In genomic region chr6:111604259-111605099, GRCh38 we compare ENCODE assay signal across 8 cellular contexts. TPM values are rescaled to one million over a fixed set of nuclear protein-coding genes. Genes with fewer than 3 reads are reported as not detected.
DNase-seq lines count a peak whose midpoint lies in the region; ATAC-seq and TF ChIP-seq lines count a peak whose summit lies in the region.

No MANE protein-coding gene starts in this region.

- peaks cover 17 to 38% of the 10 kb centered on the region in 2 experiments for H3K4me1 ChIP-seq in HCT116 (ENCODE audit: control insufficient read depth in 1 of 2, insufficient read depth in 2 of 2, low read length in 2 of 2)
- peaks cover 14 to 73% (median 61%) of the 10 kb centered on the region in 9 donors for H3K4me1 ChIP-seq in heart right ventricle
- peaks cover 18 to 19% of the 10 kb centered on the region in 2 experiments for H3K4me1 ChIP-seq in trophoblast cell (ENCODE audit: control insufficient read depth in 1 of 2, insufficient read depth in 2 of 2, low read length in 2 of 2)

- H4K12ac ChIP-seq in trophoblast cell (ENCODE audit: low read depth, low read length) = no peak overlapping the region

- H3K9me3 ChIP-seq in HCT116 (ENCODE audit: control insufficient read depth in 1 of 2, insufficient read depth in 1 of 2, low read depth in 1 of 2, low read length in 2 of 2) (no peaks in the 10 kb centered on the region), heart right ventricle (no peaks in the 10 kb centered on the region), trophoblast cell (ENCODE audit: insufficient read depth, low read depth, low read length) (no peaks in the 10 kb centered on the region)

- no peaks in the 10 kb centered on the region for H3K27me3 Mint-ChIP-seq in activated naive CD8-positive, alpha-beta T cell treated with anti-CD3 and anti-CD28 coated beads, Interleukin-2, amount 10 ng/mL, durations not matched to agents 7 days and 5 days

- no TSS peak for BruUV-seq in HCT116 (replicated peaks; lab: Mats Ljungman, UMichigan)

- peaks cover 27% of the 10 kb centered on the region for H3K4me1 Mint-ChIP-seq in activated naive CD8-positive, alpha-beta T cell treated with anti-CD3 and anti-CD28 coated beads, Interleukin-2, amount 10 ng/mL, durations not matched to agents 7 days and 5 days

- no peak overlapping the region for H2BK12ac ChIP-seq in trophoblast cell (ENCODE audit: low read length)

- H2AK5ac ChIP-seq in trophoblast cell (ENCODE audit: low read length) = no peak overlapping the region

- H4K20me1 ChIP-seq in HCT116 (ENCODE audit: insufficient read depth) = no peaks in the 10 kb centered on the region

- peaks cover 25% of the 10 kb centered on the region for H3K79me1 ChIP-seq in trophoblast cell (ENCODE audit: low read length)

- peak overlapping the region; percentile 6 for H3K14ac ChIP-seq in trophoblast cell (ENCODE audit: low read length)

- no peaks in the 10 kb centered on the region for H3K9me2 ChIP-seq in HCT116 (ENCODE audit: insufficient read depth)

- no peak overlapping the region for H2BK120ac ChIP-seq in trophoblast cell (ENCODE audit: insufficient read depth, low read length, poor library complexity)

- no peak overlapping the region for H2BK5ac ChIP-seq in trophoblast cell (ENCODE audit: low read depth, low read length, poor library complexity)

- H3K36me3 ChIP-seq in HCT116 (ENCODE audit: control insufficient read depth in 1 of 2, insufficient read depth in 2 of 2, low read length in 2 of 2) (no peaks in the 10 kb centered on the region), heart right ventricle (peaks cover 0 to 5% (median 0%) of the 10 kb centered on the region in 9 donors), trophoblast cell (ENCODE audit: control insufficient read depth in 1 of 2, insufficient read depth in 2 of 2, low read length in 2 of 2) (no peaks in the 10 kb centered on the region)

- peak overlapping the region; percentile 95 for H3K4me2 ChIP-seq in HCT116 (ENCODE audit: low read length)
- H3K4me2 ChIP-seq in trophoblast cell (ENCODE audit: low read length) = peak overlapping the region; percentile 81

- no peak for TF ChIP-seq CTCF in AG04449 (IDR thresholded peaks at IDR 0.05; ENCODE audit: insufficient read depth, low read length, missing control alignments)
- TF ChIP-seq CTCF in HCT116 (IDR thresholded peaks at IDR 0.05 in 2 of 3, conservative IDR thresholded peaks at IDR 0.05 in 1 of 3; ENCODE audit: borderline replicate concordance in 1 of 3, insufficient read depth in 1 of 3, low read depth in 2 of 3, low read length in 2 of 3) = no peak
- no peak for TF ChIP-seq CTCF in heart right ventricle (IDR thresholded peaks at IDR 0.05)

- H4K8ac ChIP-seq in trophoblast cell (ENCODE audit: low read depth, low read length) = no peak overlapping the region

- H3K36me3 Mint-ChIP-seq in activated naive CD8-positive, alpha-beta T cell treated with anti-CD3 and anti-CD28 coated beads, Interleukin-2, amount 10 ng/mL, durations not matched to agents 7 days and 5 days = peaks cover 6% of the 10 kb centered on the region

- H3K4me3 Mint-ChIP-seq in activated naive CD8-positive, alpha-beta T cell treated with anti-CD3 and anti-CD28 coated beads, Interleukin-2, amount 10 ng/mL, durations not matched to agents 7 days and 5 days = peak overlapping the region; percentile 88

- peak overlapping the region; percentile 82 for H3K9ac ChIP-seq in HCT116 (ENCODE audit: low read length)
- H3K9ac ChIP-seq in trophoblast cell (ENCODE audit: low read length) = no peak overlapping the region

- no peak overlapping the region for H3K23ac ChIP-seq in trophoblast cell (ENCODE audit: low read length)

- no peak for TF ChIP-seq RAD21 in HCT116 (IDR thresholded peaks at IDR 0.05; ENCODE audit: low read depth)

- peak overlapping the region; percentile 0 for H4K91ac ChIP-seq in trophoblast cell (ENCODE audit: low read depth, low read length)

- H3K27me3 ChIP-seq in HCT116 (ENCODE audit: insufficient read depth, low read length) (no peaks in the 10 kb centered on the region), heart right ventricle (no peaks in the 10 kb centered on the region), trophoblast cell (ENCODE audit: insufficient read depth, low read length) (no peaks in the 10 kb centered on the region)

- H3K27ac Mint-ChIP-seq in activated naive CD8-positive, alpha-beta T cell treated with anti-CD3 and anti-CD28 coated beads, Interleukin-2, amount 10 ng/mL, durations not matched to agents 7 days and 5 days = peak overlapping the region; percentile 91

- intact Hi-C loops in HCT116 (cut with micrococcal nuclease) = loop anchor here (5.0 kb wide), 1 partner anchor 122 kb away; the partner anchor contains the start of gene REV3L
- intact Hi-C loops in heart right ventricle (cut with DNase I) = loop anchor here in 8 of 10 donors (1.0 to 10.0 kb wide), 11 partner anchors 37 to 122 kb away; partner anchors contain the start of gene REV3L (in 4 of the 8)

- peak overlapping the region; percentile 65 for H3K4me3 ChIP-seq in AG04449 (ENCODE audit: low read depth, low read length)
- peak overlapping the region; percentile 65 to 75 for H3K4me3 ChIP-seq in HCT116 (replicated peaks in 1 of 2; ENCODE audit: low read depth in 1 of 2, low read length in 2 of 2)
- peak overlapping the region in 9 of 10 donors; percentile 47 to 74 (median 62) for H3K4me3 ChIP-seq in heart right ventricle
- no peak overlapping the region for H3K4me3 ChIP-seq in trophoblast cell (ENCODE audit: low read depth, low read length)

- ATAC-seq in HCT116 (no peak), heart right ventricle (peak; percentile 73 to 88 (median 82)), HG03045 (IDR thresholded peaks at IDR 0.05; ENCODE audit: unreplicated experiment) (no peak), HG03439 (IDR thresholded peaks at IDR 0.05; ENCODE audit: unreplicated experiment) (no peak)
- no peak for ATAC-seq in activated naive CD8-positive, alpha-beta T cell treated with anti-CD3 and anti-CD28 coated beads, Interleukin-2, amount 10 ng/mL, durations not matched to agents 7 days and 5 days (ENCODE audit: low read depth)

- DNase-seq in AG04449 (ENCODE audit: low read depth, low spot score) (no peak), HCT116 (ENCODE audit: low read depth, low spot score) (no peak), heart right ventricle (peak; percentile 58 to 78), trophoblast cell (peak; percentile 25 to 34), NCI-H748 (lab: John Stamatoyannopoulos, UW; ENCODE audit: unreplicated experiment) (no peak)
- DNase-seq in activated naive CD8-positive, alpha-beta T cell treated with anti-CD3 and anti-CD28 coated beads, Interleukin-2, amount 10 ng/mL, durations not matched to agents 7 days and 5 days = no peak

- H3K79me2 ChIP-seq in HCT116 (ENCODE audit: insufficient read depth, low read length) (peaks cover 3% of the 10 kb centered on the region; the same call in 1 of the 2 replicates), trophoblast cell (ENCODE audit: control insufficient read depth, insufficient read depth, low read length, poor library complexity) (peaks cover 5% of the 10 kb centered on the region)

- POLR2A ChIA-PET in AG04449 (lab: Yijun Ruan, JAX) (interaction anchor here (1.2 to 2.0 kb wide), 3 partner anchors 14 to 121 kb away, joined by 5 to 14 read pairs (median 5); no protein-coding TSS in a partner anchor), HCT116 (lab: Charles Lee) (no interaction called here)
- POLR2A ChIA-PET in activated naive CD8-positive, alpha-beta T cell treated with anti-CD3 and anti-CD28 coated beads, Interleukin-2, amount 10 ng/mL, durations not matched to agents 7 days and 5 days (lab: Charles Lee) = interaction anchor here (1.0 to 2.5 kb wide), 4 partner anchors 121 to 424 kb away, joined by 3 to 26 read pairs (median 14); partner anchors contain the start of gene REV3L

- no peak overlapping the region for H2AFZ ChIP-seq in HCT116 (ENCODE audit: low read depth, low read length, poor library complexity, severe bottlenecking)
- no peak overlapping the region for H2AFZ ChIP-seq in trophoblast cell (ENCODE audit: insufficient read depth, low read length, poor library complexity)

- WGBS in heart right ventricle, 2 donors = 8 to 13% methylated on average over 7 of the region's 7 CpGs
- no CpG with 5 or more reads among the region's 7 CpGs for WGBS in trophoblast cell (ENCODE audit: extremely low coverage, insufficient coverage, insufficient read length)

- RAD21 ChIA-PET in HCT116 (lab: Charles Lee; ENCODE audit: low non-redundant PET in 1 of 2, low total read pairs in 2 of 2, uncharacterized antibody in 2 of 2, unreplicated experiment in 2 of 2) = no interaction called here

- H3K9me3 Mint-ChIP-seq in activated naive CD8-positive, alpha-beta T cell treated with anti-CD3 and anti-CD28 coated beads, Interleukin-2, amount 10 ng/mL, durations not matched to agents 7 days and 5 days = no peaks in the 10 kb centered on the region

- CTCF ChIA-PET in AG04449 (lab: Yijun Ruan, JAX) = interaction anchor here (0.6 to 1.7 kb wide), 2 partner anchors 126 to 307 kb away, joined by 3 to 7 read pairs; no protein-coding TSS in a partner anchor
- CTCF ChIA-PET in HCT116 (lab: Charles Lee) = interaction anchor here (1.9 kb wide), 1 partner anchor 345 kb away, joined by 6 read pairs; a partner anchor contains a TSS

- no peak for TF ChIP-seq POLR2A in HCT116 (IDR thresholded peaks at IDR 0.05; ENCODE audit: borderline replicate concordance, extremely low read depth, insufficient read depth, insufficient read length)

- peak overlapping the region; percentile 2 for H3K4ac ChIP-seq in trophoblast cell (ENCODE audit: low read depth, low read length)

- no peak overlapping the region for H3K18ac ChIP-seq in trophoblast cell (ENCODE audit: low read length)

- H3K27ac ChIP-seq in HCT116 (ENCODE audit: low read depth, low read length) = peak overlapping the region; percentile 85; the same call in 1 of the 2 replicates
- H3K27ac ChIP-seq in heart right ventricle = peak overlapping the region; percentile 89 to 97 (median 94)
- H3K27ac ChIP-seq in trophoblast cell (ENCODE audit: low read depth, low read length) = peak overlapping the region; percentile 99

TF ChIP-seq in HCT116, 20 proteins besides CTCF, POLR2A, EP300 and RAD21:
- TF ChIP-seq, protein P1, sequence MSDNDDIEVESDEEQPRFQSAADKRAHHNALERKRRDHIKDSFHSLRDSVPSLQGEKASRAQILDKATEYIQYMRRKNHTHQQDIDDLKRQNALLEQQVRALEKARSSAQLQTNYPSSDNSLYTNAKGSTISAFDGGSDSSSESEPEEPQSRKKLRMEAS (IDR thresholded peaks at IDR 0.05) = 0 out of 2 replicates have a peak, but pooled peaks have one; percentile 34
- TF ChIP-seq SP1 (IDR thresholded peaks at IDR 0.05; ENCODE audit: low read depth) = peak; percentile 10; the same call in 1 of the 2 replicates
- TF ChIP-seq EZH2phosphoT487 (IDR thresholded peaks at IDR 0.05; ENCODE audit: borderline replicate concordance) = no peak
- peak; percentile 70 for TF ChIP-seq SRF (IDR thresholded peaks at IDR 0.05; ENCODE audit: low read depth)

RNA-seq across cellular contexts. Expression of gene TRAF3IP2, which starts 1.2 kb away (rescaled TPM):
- total RNA-seq in HCT116 (2021; ENCODE audit: unreplicated experiment) (22.3 TPM), heart right ventricle (10 to 100 TPM in 8 of 10 donors, 1 to 10 TPM in 2; 9.7 to 18.0 (median 11.8) TPM)
- polyA plus RNA-seq in HCT116 (2012) = 21.5 and 22.3 TPM in 2 replicates
- total RNA-seq in activated naive CD8-positive, alpha-beta T cell treated with anti-CD3 and anti-CD28 coated beads, Interleukin-2, amount 10 ng/mL, durations not matched to agents 7 days and 5 days = 10 to 100 TPM; 25.8 to 28.3 TPM
- 10 to 100 TPM; 12.5 to 19.8 TPM for polyA plus RNA-seq in heart right ventricle
- 17.6 and 19.0 TPM in 2 replicates for polyA plus RNA-seq in trophoblast cell (2013)

Comparison
In these comparisons a context has a peak if more than half of its experiments do, and no peak if none do; other contexts are left out.
1. DNase-seq: peak in heart right ventricle (2 of 2) and trophoblast cell (2 of 2); none in AG04449 (single experiment), HCT116 (single experiment), activated naive CD8-positive, alpha-beta T cell treated with anti-CD3 and anti-CD28 coated beads, Interleukin-2, amount 10 ng/mL, durations not matched to agents 7 days and 5 days (single experiment) and NCI-H748 (single experiment).
2. ATAC-seq: peak in heart right ventricle (8 of 8); none in HCT116 (single experiment), activated naive CD8-positive, alpha-beta T cell treated with anti-CD3 and anti-CD28 coated beads, Interleukin-2, amount 10 ng/mL, durations not matched to agents 7 days and 5 days (single experiment), HG03045 (single experiment) and HG03439 (single experiment).
3. Peak in every context shown above with its lines, with median percentiles within 50 percentile points of each other: H3K27ac ChIP-seq.